ENCODE assay signal across 13 cellular contexts in the genomic region with DNA sequence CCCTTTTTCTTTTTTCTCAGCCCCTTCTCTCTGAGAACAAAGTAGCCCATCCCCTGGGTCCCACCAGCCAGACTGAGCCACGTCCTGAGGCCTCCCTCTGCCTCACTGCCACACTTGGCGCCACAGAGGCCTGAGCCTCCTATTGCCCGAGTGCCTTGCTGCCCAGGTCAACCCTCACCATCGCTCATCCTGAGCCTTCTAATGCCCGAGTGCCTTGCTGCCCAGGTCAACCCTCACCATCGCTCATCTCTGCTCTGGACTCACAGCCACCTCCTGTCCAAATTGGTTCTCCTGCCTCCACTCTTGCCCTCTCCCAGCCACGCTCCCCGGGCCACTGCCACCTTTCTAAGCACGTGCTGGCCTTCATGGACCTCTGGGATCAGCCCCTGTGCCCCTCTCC. TPM values are rescaled to one million over a fixed set of nuclear protein-coding genes. Genes with fewer than 3 reads are reported as not detected.
DNase-seq lines count a peak whose midpoint lies in the region; ATAC-seq lines count a peak whose summit lies in the region.
"Had no signal": no experiment of that assay in that cellular context is flagged by ENCODE, and none has a peak within 500 bp of the region (broad histone marks: within the 10 kb centered on the region; RNA-seq: fewer than 3 reads in every experiment).

No MANE protein-coding gene starts in this region.

- H3K9me3 ChIP-seq in neuronal stem cell (replicated peaks in 1 of 2; ENCODE audit: control insufficient read depth in 2 of 2, insufficient read depth in 1 of 2, low read depth in 1 of 2, low read length in 2 of 2), result no peaks in the 10 kb centered on the region
- H3K9me3 ChIP-seq: MG63 had no signal

- H2BK5ac ChIP-seq in neuronal stem cell (ENCODE audit: low read length), result no peak overlapping the region

- peak overlapping the region; percentile 22 for H3K18ac ChIP-seq in neuronal stem cell (ENCODE audit: low read length)

- no peak overlapping the region for H3K4me2 ChIP-seq in neuronal stem cell (ENCODE audit: insufficient read depth, low read length, poor library complexity, severe bottlenecking)

- H3K27me3 Mint-ChIP-seq in IgD-negative memory B cell, result peaks cover 13% of the 10 kb centered on the region
- no peaks in the 10 kb centered on the region for H3K27me3 Mint-ChIP-seq in activated naive CD8-positive, alpha-beta T cell

- H3K9ac ChIP-seq in neuronal stem cell (ENCODE audit: low read depth, low read length, poor library complexity), result peak overlapping the region; percentile 5

- H2AK5ac ChIP-seq in neuronal stem cell (ENCODE audit: low read depth, low read length), result peak overlapping the region; percentile 42

- no peaks in the 10 kb centered on the region for H3K36me3 Mint-ChIP-seq in IgD-negative memory B cell
- H3K36me3 Mint-ChIP-seq in activated naive CD8-positive, alpha-beta T cell, result no peaks in the 10 kb centered on the region

- H3K27ac ChIP-seq in neuronal stem cell (replicated peaks; ENCODE audit: low read length), result no peak overlapping the region

- no CpG with 5 or more reads among the region's 9 CpGs for WGBS in neuronal stem cell (ENCODE audit: extremely low coverage in 2 of 2, insufficient read length in 2 of 2, insufficient replicate concordance in 1 of 2), 2 donors

- no peak overlapping the region for H3K4ac ChIP-seq in neuronal stem cell (ENCODE audit: low read length)

- peaks cover 0 to 11% of the 10 kb centered on the region in 2 donors for H3K4me1 ChIP-seq in neuronal stem cell (ENCODE audit: control insufficient read depth in 2 of 2, insufficient read depth in 1 of 2, low read depth in 1 of 2, low read length in 2 of 2)

- peaks cover 0 to 7% (median 0%) of the 10 kb centered on the region in 3 experiments for H3K27me3 ChIP-seq in neuronal stem cell (ENCODE audit: control insufficient read depth in 3 of 3, insufficient read depth in 3 of 3, low read depth in 1 of 3, low read length in 3 of 3)
- H3K27me3 ChIP-seq: MG63 had no signal

- H3K14ac ChIP-seq in neuronal stem cell (ENCODE audit: low read length), result no peak overlapping the region

- no peak for ATAC-seq in HG02852 (IDR thresholded peaks at IDR 0.05; ENCODE audit: unreplicated experiment)

- H3K79me1 ChIP-seq in neuronal stem cell (ENCODE audit: low read depth, low read length), result no peaks in the 10 kb centered on the region

- H2AFZ ChIP-seq in neuronal stem cell (ENCODE audit: low read length), result no peak overlapping the region

- H2BK12ac ChIP-seq in neuronal stem cell (ENCODE audit: low read length), result no peak overlapping the region

- H3K27ac Mint-ChIP-seq in IgD-negative memory B cell, result peak overlapping the region; percentile 83 to 96 (median 93)
- H3K27ac Mint-ChIP-seq in activated naive CD8-positive, alpha-beta T cell, result peak overlapping the region; percentile 46

- H3K4me3 Mint-ChIP-seq in IgD-negative memory B cell, result peak overlapping the region; percentile 27 to 93 (median 82)
- H3K4me3 Mint-ChIP-seq in activated naive CD8-positive, alpha-beta T cell, result no peak overlapping the region

- no peaks in the 10 kb centered on the region for H3K36me3 ChIP-seq in neuronal stem cell (replicated peaks in 1 of 2; ENCODE audit: control insufficient read depth in 2 of 2, insufficient read depth in 2 of 2, low read length in 2 of 2)
- H3K36me3 ChIP-seq: MG63 had no signal

- no peak overlapping the region for H2BK120ac ChIP-seq in neuronal stem cell (ENCODE audit: low read depth, low read length)

- peak; percentile 34 for DNase-seq in activated CD4-positive, CD25-positive, alpha-beta regulatory T cell treated with anti-CD3 and anti-CD28 coated beads, Interleukin-2, amount 50 U/mL, for 72 hours
- no peak for DNase-seq in activated CD4-positive, CD25-positive, alpha-beta regulatory T cell (lab: John Stamatoyannopoulos, UW)
- DNase-seq in neuronal stem cell (ENCODE audit: low spot score), result no peak
- no peak for DNase-seq in NCI-H748 (lab: John Stamatoyannopoulos, UW; ENCODE audit: unreplicated experiment)
- DNase-seq in EL, result no peak
- DNase-seq: cerebellar nuclear complex, DMS153, erythroblast, NCI-H510A had no signal

- peak overlapping the region; percentile 14 for H3K23ac ChIP-seq in neuronal stem cell (ENCODE audit: low read depth, low read length, poor library complexity)

- H4K91ac ChIP-seq in neuronal stem cell (ENCODE audit: low read depth, low read length, poor library complexity), result no peak overlapping the region

- H3K4me3 ChIP-seq in neuronal stem cell (ENCODE audit: low read length in 2 of 2), result no peak overlapping the region
- H3K4me3 ChIP-seq: MG63 had no signal

- no peak overlapping the region for H2BK15ac ChIP-seq in neuronal stem cell (ENCODE audit: low read length)

- H3K9me3 Mint-ChIP-seq in IgD-negative memory B cell, result no peaks in the 10 kb centered on the region
- H3K9me3 Mint-ChIP-seq in activated naive CD8-positive, alpha-beta T cell (ENCODE audit: low read depth), result no peaks in the 10 kb centered on the region

- no peak overlapping the region for H4K8ac ChIP-seq in neuronal stem cell (ENCODE audit: low read depth, low read length)

- H3K4me1 Mint-ChIP-seq in IgD-negative memory B cell, result peaks cover 30 to 57% (median 47%) of the 10 kb centered on the region in 3 donors
- H3K4me1 Mint-ChIP-seq in activated naive CD8-positive, alpha-beta T cell (ENCODE audit: low read depth), result peaks cover 44% of the 10 kb centered on the region

RNA-seq across cellular contexts. Expression of gene SMNDC1, which starts 53.2 kb away (rescaled TPM):
- polyA plus RNA-seq in IgD-negative memory B cell, result 20.4 TPM
- 35.7 TPM for polyA plus RNA-seq in neuronal stem cell (2013, experiment 1 of 2)
- polyA plus RNA-seq in neuronal stem cell (2013, experiment 2 of 2), result 37.9 TPM
